27 cellular contexts compared by ENCODE assay signal in genomic region chr5:96115467-96115812, GRCh38.
A peak's percentile ranks its signal among the peaks of the same experiment; 100 is the strongest.
DNase-seq lines count a peak whose midpoint lies in the region; ATAC-seq and TF ChIP-seq lines count a peak whose summit lies in the region.
"Had no signal": no experiment of that assay in that cellular context is flagged by ENCODE, and none has a peak within 500 bp of the region (broad histone marks: within the 10 kb centered on the region; RNA-seq: fewer than 3 reads in every experiment).

No MANE protein-coding gene starts in this region.

- POLR2A ChIA-PET in Panc1 (lab: Charles Lee) = no interaction called here

- H3K4me3 Mint-ChIP-seq in activated T-cell treated with anti-CD3 and anti-CD28 coated beads, Interleukin-2, amount 50 U/mL, for 24 hours = no peak overlapping the region
- H3K4me3 Mint-ChIP-seq in activated naive CD8-positive, alpha-beta T cell treated with anti-CD3 and anti-CD28 coated beads, Interleukin-2, amount 50 U/mL, for 24 hours = no peak overlapping the region
- H3K4me3 Mint-ChIP-seq: H9 had no signal

- no TSS peak for BruUV-seq in Panc1 (replicated peaks; lab: Mats Ljungman, UMichigan)

- no peaks in the 10 kb centered on the region for H3K36me3 Mint-ChIP-seq in activated T-cell treated with anti-CD3 and anti-CD28 coated beads, Interleukin-2, amount 50 U/mL, for 24 hours (ENCODE audit: low read depth)
- H3K36me3 Mint-ChIP-seq in activated naive CD8-positive, alpha-beta T cell treated with anti-CD3 and anti-CD28 coated beads, Interleukin-2, amount 50 U/mL, for 24 hours (ENCODE audit: low read depth) = no peaks in the 10 kb centered on the region

- H3K9me3 ChIP-seq in Panc1 (ENCODE audit: control insufficient read depth, insufficient read depth, low read depth, low read length) (no peaks in the 10 kb centered on the region), liver (ENCODE audit: control insufficient read depth in 4 of 4, low read length in 3 of 4) (no peaks in the 10 kb centered on the region)
- H3K9me3 ChIP-seq: gastrocnemius medialis, thyroid gland, vagina had no signal

- H3K4me1 ChIP-seq in Panc1 (ENCODE audit: control insufficient read depth, insufficient read depth, low read length) = peaks cover 8% of the 10 kb centered on the region; the same call in 1 of the 2 replicates
- H3K4me1 ChIP-seq in liver (ENCODE audit: control insufficient read depth in 4 of 4, insufficient read depth in 4 of 4, low read length in 3 of 4) = peaks cover 9 to 62% (median 38%) of the 10 kb centered on the region in 4 donors
- H3K4me1 ChIP-seq: gastrocnemius medialis had no signal

- peak overlapping the region; percentile 58; the same call in 1 of the 2 replicates for H3K27ac ChIP-seq in Panc1 (ENCODE audit: low read length)
- H3K27ac ChIP-seq in liver (ENCODE audit: low read depth in 1 of 2, low read length in 2 of 2) = peak overlapping the region in 1 of 2 donors; percentile 1
- H3K27ac ChIP-seq: gastrocnemius medialis, KMS-11, thyroid gland had no signal

- peaks cover 38% of the 10 kb centered on the region for H3K4me1 Mint-ChIP-seq in activated T-cell treated with anti-CD3 and anti-CD28 coated beads, Interleukin-2, amount 50 U/mL, for 24 hours (ENCODE audit: low read depth)
- H3K4me1 Mint-ChIP-seq in activated naive CD8-positive, alpha-beta T cell treated with anti-CD3 and anti-CD28 coated beads, Interleukin-2, amount 50 U/mL, for 24 hours = peaks cover 22% of the 10 kb centered on the region

- H3K36me3 ChIP-seq in Panc1 (ENCODE audit: control insufficient read depth, insufficient read depth, low read length) = no peaks in the 10 kb centered on the region
- no peaks in the 10 kb centered on the region for H3K36me3 ChIP-seq in liver (ENCODE audit: control insufficient read depth in 4 of 4, insufficient read depth in 3 of 4, low read depth in 1 of 4, low read length in 3 of 4)
- H3K36me3 ChIP-seq: gastrocnemius medialis, thyroid gland, vagina had no signal

- H3K9ac ChIP-seq in liver (ENCODE audit: low read depth in 1 of 2, low read length in 2 of 2) = no peak overlapping the region
- H3K9ac ChIP-seq: KMS-11 had no signal

- no peaks in the 10 kb centered on the region for H3K9me3 Mint-ChIP-seq in activated T-cell treated with anti-CD3 and anti-CD28 coated beads, Interleukin-2, amount 50 U/mL, for 24 hours
- H3K9me3 Mint-ChIP-seq in activated naive CD8-positive, alpha-beta T cell treated with anti-CD3 and anti-CD28 coated beads, Interleukin-2, amount 50 U/mL, for 24 hours = no peaks in the 10 kb centered on the region
- H3K9me3 Mint-ChIP-seq: H9 had no signal

- peak overlapping the region; percentile 74 for H3K27ac Mint-ChIP-seq in activated T-cell treated with anti-CD3 and anti-CD28 coated beads, Interleukin-2, amount 50 U/mL, for 24 hours
- H3K27ac Mint-ChIP-seq in activated naive CD8-positive, alpha-beta T cell treated with anti-CD3 and anti-CD28 coated beads, Interleukin-2, amount 50 U/mL, for 24 hours = no peak overlapping the region
- H3K27ac Mint-ChIP-seq: H9 had no signal

- ATAC-seq in Panc1 = no peak
- no peak for ATAC-seq in activated naive CD8-positive, alpha-beta T cell treated with anti-CD3 and anti-CD28 coated beads, Interleukin-2, amount 50 U/mL, for 24 hours
- ATAC-seq: gastrocnemius medialis had no signal

- CTCF ChIA-PET in Panc1 (lab: Charles Lee) = no interaction called here

- no peaks in the 10 kb centered on the region for H3K27me3 ChIP-seq in Panc1 (ENCODE audit: control insufficient read depth, insufficient read depth, low read length)
- no peaks in the 10 kb centered on the region for H3K27me3 ChIP-seq in liver (ENCODE audit: control insufficient read depth in 4 of 4, insufficient read depth in 4 of 4, low read length in 3 of 4)
- H3K27me3 ChIP-seq: gastrocnemius medialis, thyroid gland, vagina had no signal

- no peak for DNase-seq in activated T-cell treated with anti-CD3 and anti-CD28 coated beads, Interleukin-2, amount 50 U/mL, for 24 hours
- no peak for DNase-seq in activated T-cell treated with anti-CD3 and anti-CD28 coated beads, Interleukin-2, amount 50 U/mL, for 1 hour
- DNase-seq in Panc1 (ENCODE audit: low read depth, low spot score) (no peak), dermis blood vessel endothelial cell (peak; percentile 23), ureter (ENCODE audit: low spot score) (no peak), RKO (ENCODE audit: low spot score) (no peak)
- no peak for DNase-seq in activated naive CD8-positive, alpha-beta T cell treated with anti-CD3 and anti-CD28 coated beads, Interleukin-2, amount 50 U/mL, for 24 hours
- DNase-seq: activated CD8-positive, alpha-beta memory T cell treated with anti-CD3 and anti-CD28 coated beads, Interleukin-2, amount 50 U/mL, for 48 hours; activated gamma-delta T cell; caudate nucleus; cortex of kidney; DMS79; gastrocnemius medialis; GDM1; H9; hypothalamus; NCI-H1417 treated with DMSO at 0.1 percent for 48 hours; NCI-H2081; NCI-H226; NCI-H526 treated with DMSO at 0.1 percent for 48 hours; SHP77 treated with DMSO at 0.1 percent for 48 hours; stimulated activated CD4-positive, alpha-beta T cell treated with anti-CD3 and anti-CD28 coated beads, Interleukin-2, amount 100 ng/mL, for 24 hours; T1000; thyroid gland had no signal

- TF ChIP-seq RAD21 in liver (IDR thresholded peaks at IDR 0.05) = no peak

- TF ChIP-seq CTCF in Panc1 (IDR thresholded peaks at IDR 0.05) (no peak), liver (IDR thresholded peaks at IDR 0.05; ENCODE audit: low read depth, low read length, missing input control) (no peak)

- in situ Hi-C loops in Panc1 (cut with HindIII; ENCODE audit: low pct_unique_long_range_greater_than_20kb, low sequenced_read_pairs) = no loop called here

- intact Hi-C loops in Panc1 (cut with micrococcal nuclease; ENCODE audit: unreplicated experiment) = no loop called here

- H3K27me3 Mint-ChIP-seq in activated T-cell treated with anti-CD3 and anti-CD28 coated beads, Interleukin-2, amount 50 U/mL, for 24 hours = peaks cover 13% of the 10 kb centered on the region
- peaks cover 6% of the 10 kb centered on the region for H3K27me3 Mint-ChIP-seq in activated naive CD8-positive, alpha-beta T cell treated with anti-CD3 and anti-CD28 coated beads, Interleukin-2, amount 50 U/mL, for 24 hours

- H3K4me3 ChIP-seq in Panc1 (ENCODE audit: low read depth in 2 of 2, low read length in 2 of 2) = no peak overlapping the region
- H3K4me3 ChIP-seq in liver (ENCODE audit: low read depth in 1 of 3, low read length in 3 of 3) = no peak overlapping the region
- H3K4me3 ChIP-seq: gastrocnemius medialis, thyroid gland, vagina had no signal

TF ChIP-seq in liver, 16 proteins besides CTCF, POLR2A, EP300 and RAD21:
- TF ChIP-seq HNF4A (conservative IDR thresholded peaks at IDR 0.05) (peak; percentile 22 to 27), ATF3 (IDR thresholded peaks at IDR 0.05) (no peak), FOXA2 (IDR thresholded peaks at IDR 0.05) (no peak)
